30 cellular contexts compared by ENCODE assay signal in the genomic region with DNA sequence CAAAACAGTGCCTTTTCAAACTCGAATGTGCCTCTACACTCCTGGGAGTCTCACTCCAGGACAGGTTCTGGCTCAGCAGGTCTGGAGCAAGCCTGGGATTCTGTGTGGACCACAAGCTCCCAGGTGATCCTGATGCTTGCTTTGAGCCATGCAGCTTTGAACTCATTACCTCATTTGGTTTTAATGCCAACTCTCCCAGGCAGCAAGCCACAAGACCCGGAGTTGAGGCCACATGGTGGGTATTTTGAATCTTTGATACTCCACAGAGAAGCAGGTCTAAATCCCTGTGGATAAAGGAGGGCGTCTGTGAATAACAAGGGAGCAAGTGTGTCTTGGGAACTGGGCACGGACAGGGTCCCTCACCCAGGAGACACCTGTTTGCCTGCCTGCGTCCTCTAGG.
DNase-seq lines count a peak whose midpoint lies in the region; ATAC-seq, FAIRE-seq and TF ChIP-seq lines count a peak whose summit lies in the region.
"Had no signal": no experiment of that assay in that cellular context is flagged by ENCODE, and none has a peak within 500 bp of the region (broad histone marks: within the 10 kb centered on the region; RNA-seq: fewer than 3 reads in every experiment).

No MANE protein-coding gene starts in this region.

- no peak overlapping the region for H3K27ac Mint-ChIP-seq in activated CD8-positive, alpha-beta memory T cell treated with anti-CD3 and anti-CD28 coated beads, Interleukin-2, amount 10 ng/mL, durations not matched to agents 7 days and 5 days
- H3K27ac Mint-ChIP-seq in WTC11 (no peak overlapping the region), osteocyte (ENCODE audit: unreplicated experiment) (no peak overlapping the region)
- H3K27ac Mint-ChIP-seq: CD4-positive, alpha-beta memory T cell; HFFc6 had no signal

- no peak for ATAC-seq in activated CD8-positive, alpha-beta memory T cell treated with anti-CD3 and anti-CD28 coated beads, Interleukin-2, amount 10 ng/mL, durations not matched to agents 7 days and 5 days
- ATAC-seq in WTC11, result peak; percentile 25; the same call in 1 of the 2 replicates
- no peak for ATAC-seq in HG03039 (IDR thresholded peaks at IDR 0.05; ENCODE audit: unreplicated experiment)
- ATAC-seq: A549, GM12878, Right ventricle myocardium inferior, SK-N-SH treated with all-trans-retinoic acid at 6 μM for 48 hours had no signal

- TF ChIP-seq CTCF in WTC11 (IDR thresholded peaks at IDR 0.05) (no peak), osteocyte (IDR thresholded peaks at IDR 0.05) (no peak)

- H3K4me3 Mint-ChIP-seq in activated CD8-positive, alpha-beta memory T cell treated with anti-CD3 and anti-CD28 coated beads, Interleukin-2, amount 10 ng/mL, durations not matched to agents 7 days and 5 days, result no peak overlapping the region
- no peak overlapping the region for H3K4me3 Mint-ChIP-seq in WTC11
- H3K4me3 Mint-ChIP-seq in osteocyte (ENCODE audit: unreplicated experiment), result no peak overlapping the region
- H3K4me3 Mint-ChIP-seq: CD4-positive, alpha-beta memory T cell; HFFc6 had no signal

- H3K36me3 Mint-ChIP-seq in activated CD8-positive, alpha-beta memory T cell treated with anti-CD3 and anti-CD28 coated beads, Interleukin-2, amount 10 ng/mL, durations not matched to agents 7 days and 5 days, result no peaks in the 10 kb centered on the region
- H3K36me3 Mint-ChIP-seq in WTC11, result no peaks in the 10 kb centered on the region
- H3K36me3 Mint-ChIP-seq in osteocyte (ENCODE audit: unreplicated experiment), result no peaks in the 10 kb centered on the region
- H3K36me3 Mint-ChIP-seq: CD4-positive, alpha-beta memory T cell had no signal

- no peak for TF ChIP-seq POLR2A in H54 (IDR thresholded peaks at IDR 0.05; ENCODE audit: low read depth, low read length)

- DNase-seq in activated CD8-positive, alpha-beta memory T cell treated with anti-CD3 and anti-CD28 coated beads, Interleukin-2, amount 10 ng/mL, durations not matched to agents 7 days and 5 days, result peak; percentile 7
- DNase-seq in activated CD8-positive, alpha-beta memory T cell treated with anti-CD3 and anti-CD28 coated beads, Interleukin-2, amount 50 U/mL, for 48 hours, result no peak
- DNase-seq in WTC11 (ENCODE audit: low spot score) (no peak), osteocyte (ENCODE audit: extremely low spot score, unreplicated experiment) (peak; percentile 66), H54 (ENCODE audit: insufficient read length, low spot score) (no peak), anterior cingulate cortex (lab: John Stamatoyannopoulos, UW) (no peak)
- DNase-seq: AML-193; C1 segment of cervical spinal cord; CD4-positive, alpha-beta memory T cell; COR-L47; DMS79; EL; GDM1; HFFc6; IMR-90; KG1; MG63; NCI-H1105 treated with DMSO at 0.1 percent for 48 hours; NCI-H146; NCI-H1930; NCI-H2107; NCI-H524 treated with DMSO at 0.1 percent for 48 hours; NCI-H774; PC-9; SJCRH30 had no signal

- POLR2A ChIA-PET in WTC11 (lab: Charles Lee), result no interaction called here

- FAIRE-seq in H54 (lab: Jason Lieb, UNC), result no peak
- FAIRE-seq: A549, GM12878 had no signal

- H3K27me3 Mint-ChIP-seq in activated CD8-positive, alpha-beta memory T cell treated with anti-CD3 and anti-CD28 coated beads, Interleukin-2, amount 10 ng/mL, durations not matched to agents 7 days and 5 days, result peaks cover 2% of the 10 kb centered on the region
- H3K27me3 Mint-ChIP-seq in WTC11 (ENCODE audit: low read depth), result no peaks in the 10 kb centered on the region
- H3K27me3 Mint-ChIP-seq in osteocyte (ENCODE audit: unreplicated experiment), result peaks cover 6% of the 10 kb centered on the region

- H3K9me3 Mint-ChIP-seq in activated CD8-positive, alpha-beta memory T cell treated with anti-CD3 and anti-CD28 coated beads, Interleukin-2, amount 10 ng/mL, durations not matched to agents 7 days and 5 days (ENCODE audit: low read depth), result no peaks in the 10 kb centered on the region
- H3K9me3 Mint-ChIP-seq in WTC11 (no peaks in the 10 kb centered on the region), osteocyte (ENCODE audit: unreplicated experiment) (no peaks in the 10 kb centered on the region)
- H3K9me3 Mint-ChIP-seq: CD4-positive, alpha-beta memory T cell; HFFc6 had no signal

- CTCF ChIA-PET in activated CD8-positive, alpha-beta memory T cell treated with anti-CD3 and anti-CD28 coated beads, Interleukin-2, amount 10 ng/mL, durations not matched to agents 7 days and 5 days (lab: Charles Lee), result no interaction called here
- CTCF ChIA-PET in WTC11 (lab: Charles Lee), result no interaction called here

- H3K4me1 Mint-ChIP-seq in activated CD8-positive, alpha-beta memory T cell treated with anti-CD3 and anti-CD28 coated beads, Interleukin-2, amount 10 ng/mL, durations not matched to agents 7 days and 5 days, result peaks cover 25% of the 10 kb centered on the region
- peaks cover 45% of the 10 kb centered on the region for H3K4me1 Mint-ChIP-seq in WTC11
- H3K4me1 Mint-ChIP-seq in osteocyte (ENCODE audit: unreplicated experiment), result no peaks in the 10 kb centered on the region

TF ChIP-seq in WTC11, 78 proteins besides CTCF, POLR2A, EP300 and RAD21:
- TF ChIP-seq FOXP1 (CRISPR knock-in tag; IDR thresholded peaks at IDR 0.05; ENCODE audit: borderline replicate concordance), result no peak

Comparison
In these comparisons a context has a peak if more than half of its experiments do, and no peak if none do; other contexts are left out.
1. DNase-seq: peak in activated CD8-positive, alpha-beta memory T cell treated with anti-CD3 and anti-CD28 coated beads, Interleukin-2, amount 10 ng/mL, durations not matched to agents 7 days and 5 days (single experiment) and osteocyte (single experiment); none in activated CD8-positive, alpha-beta memory T cell treated with anti-CD3 and anti-CD28 coated beads, Interleukin-2, amount 50 U/mL, for 48 hours (single experiment), WTC11 (single experiment), H54 (single experiment) and anterior cingulate cortex (0 of 58).